21 cellular contexts compared by ENCODE assay signal in the genomic region with DNA sequence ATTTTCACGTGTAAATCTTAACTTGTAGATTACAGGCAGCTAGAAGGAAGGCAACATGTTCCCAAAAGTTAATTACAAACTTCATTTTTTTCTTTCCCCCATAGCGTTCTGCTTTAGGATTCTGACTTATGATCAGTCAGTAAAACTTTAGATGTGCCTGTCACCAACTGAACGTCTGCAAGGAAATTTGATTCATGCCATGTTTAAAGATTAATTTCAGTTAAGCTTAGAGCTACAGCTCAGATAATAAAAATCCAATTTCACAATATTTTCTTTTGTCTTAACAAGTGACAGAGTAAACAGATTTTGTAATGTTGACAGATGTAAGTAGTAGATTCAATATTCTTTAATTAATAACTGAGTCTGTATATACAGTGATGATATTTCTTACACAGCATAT.
DNase-seq lines count a peak whose midpoint lies in the region; ATAC-seq, FAIRE-seq and TF ChIP-seq lines count a peak whose summit lies in the region.
"Had no signal": no experiment of that assay in that cellular context is flagged by ENCODE, and none has a peak within 500 bp of the region (broad histone marks: within the 10 kb centered on the region; RNA-seq: fewer than 3 reads in every experiment).

No MANE protein-coding gene starts in this region.

- 7% methylated on average over 3 of the region's 3 CpGs for WGBS in A549 (ENCODE audit: missing lambda C conversion rate)

- FAIRE-seq in A549 (lab: Jason Lieb, UNC) = no peak

- H3K4me1 ChIP-seq in A549 (peaks cover 21% of the 10 kb centered on the region), mucosa of descending colon (ENCODE audit: low read depth) (no peaks in the 10 kb centered on the region)
- H3K4me1 ChIP-seq: Peyer's patch had no signal

- ATAC-seq in A549 (no peak; a peak in 1 of 6 replicates), mucosa of descending colon (peak; percentile 54), HG03378 (IDR thresholded peaks at IDR 0.05; ENCODE audit: unreplicated experiment) (no peak)
- ATAC-seq: Right ventricle myocardium inferior had no signal

- peak in 1 of 2 experiments; percentile 48; a peak in 2 of 5 replicates for TF ChIP-seq RAD21 in A549 (conservative IDR thresholded peaks at IDR 0.05 in 1 of 2, IDR thresholded peaks at IDR 0.05 in 1 of 2)

- TF ChIP-seq POLR2A in A549 (IDR thresholded peaks at IDR 0.05; ENCODE audit: low read length) = no peak

- TF ChIP-seq CTCF in A549 (IDR thresholded peaks at IDR 0.05) (no peak), epithelial cell of proximal tubule (conservative IDR thresholded peaks at IDR 0.05; ENCODE audit: low read depth, low read length) (no peak), mucosa of descending colon (IDR thresholded peaks at IDR 0.05) (no peak)

- intact Hi-C loops in mucosa of descending colon (cut with DNase I, micrococcal nuclease) = no loop called here

- POLR2A ChIA-PET in A549 (lab: Yijun Ruan, JAX) = interaction anchor here (1.9 kb wide), 1 partner anchor 253 kb away, joined by 7 read pairs; a partner anchor contains a TSS

- CTCF ChIA-PET in A549 (lab: Yijun Ruan, JAX) = interaction anchor here (1.3 kb wide), 1 partner anchor 123 kb away, joined by 5 read pairs; no protein-coding TSS in a partner anchor

- peak overlapping the region; percentile 55 to 74 for H3K27ac ChIP-seq in A549
- H3K27ac ChIP-seq: Peyer's patch had no signal

- peak overlapping the region; percentile 68 for H3K4me2 ChIP-seq in A549

- H3K36me3 ChIP-seq in mucosa of descending colon (ENCODE audit: low read depth) = no peaks in the 10 kb centered on the region
- H3K36me3 ChIP-seq: MG63, Peyer's patch had no signal

- H3K9me3 ChIP-seq in A549 (peaks cover 6% of the 10 kb centered on the region; the same call in 1 of the 3 replicates), mucosa of descending colon (peaks cover 1% of the 10 kb centered on the region)
- H3K9me3 ChIP-seq: Peyer's patch had no signal

- H3K4me3 ChIP-seq in A549 (no peak overlapping the region), epithelial cell of proximal tubule (ENCODE audit: low read depth, low read length) (no peak overlapping the region), mucosa of descending colon (no peak overlapping the region)
- H3K4me3 ChIP-seq: MG63, Peyer's patch had no signal

- TF ChIP-seq EP300 in A549 (IDR thresholded peaks at IDR 0.05) = peak; percentile 35 to 57; a peak in 2 of 5 replicates

- DNase-seq in A549 (ENCODE audit: low read depth in 1 of 2, low spot score in 1 of 2) (peak in 1 of 2 experiments; percentile 13), HT-29 (ENCODE audit: low spot score) (peak; percentile 54), epithelial cell of proximal tubule (ENCODE audit: low read depth) (peak; percentile 68), mucosa of descending colon (no peak), DMS53 treated with DMSO at 0.1 percent for 48 hours (lab: John Stamatoyannopoulos, UW; ENCODE audit: unreplicated experiment) (no peak), dermis blood vessel endothelial cell (no peak)
- no peak for DNase-seq in activated effector memory CD4-positive, alpha-beta T cell treated with anti-CD3 and anti-CD28 coated beads, Interleukin-2, amount 50 U/mL, for 16 hours
- DNase-seq: C1 segment of cervical spinal cord; CD8-positive, alpha-beta memory T cell; DND-41; HFFc6; Kasumi-1; MG63; NCI-H1048; NCI-H146; NCI-H2029 treated with DMSO at 0.1 percent for 48 hours; NCI-H2171 treated with DMSO at 0.1 percent for 48 hours; NCI-H446; Peyer's patch had no signal

TF ChIP-seq in A549, 52 proteins besides CTCF, POLR2A, EP300 and RAD21 (continues in another document):
- TF ChIP-seq JUN (IDR thresholded peaks at IDR 0.05) (no peak), ZFP36 (IDR thresholded peaks at IDR 0.05; ENCODE audit: borderline replicate concordance, partially characterized antibody) (no peak), BHLHE40 (IDR thresholded peaks at IDR 0.05; ENCODE audit: low read depth, low read length) (no peak), HOXB13 (CRISPR knock-in tag; IDR thresholded peaks at IDR 0.05; ENCODE audit: low read depth) (no peak), RNF2 (IDR thresholded peaks at IDR 0.05; ENCODE audit: borderline replicate concordance, low read depth) (no peak), HOXB5 (CRISPR knock-in tag; IDR thresholded peaks at IDR 0.05) (peak; percentile 36; the same call in 1 of the 2 replicates), HDAC2 (IDR thresholded peaks at IDR 0.05) (no peak), CHD2 (IDR thresholded peaks at IDR 0.05; ENCODE audit: low read length, partially characterized antibody) (no peak), JUNB (IDR thresholded peaks at IDR 0.05) (peak; percentile 65), KDM1A (IDR thresholded peaks at IDR 0.05; ENCODE audit: low read depth) (no peak), KDM5A (IDR thresholded peaks at IDR 0.05) (no peak), SMC3 (IDR thresholded peaks at IDR 0.05) (no peak), POLR2AphosphoS2 (conservative IDR thresholded peaks at IDR 0.05; ENCODE audit: low read length) (no peak), ZSCAN20 (CRISPR knock-in tag; IDR thresholded peaks at IDR 0.05) (no peak), RCOR1 (IDR thresholded peaks at IDR 0.05; ENCODE audit: low read depth, low read length) (no peak), TFCP2L1 (CRISPR knock-in tag; IDR thresholded peaks at IDR 0.05) (no peak), NPAS2 (CRISPR knock-in tag; IDR thresholded peaks at IDR 0.05; ENCODE audit: borderline replicate concordance) (no peak), CBX2 (IDR thresholded peaks at IDR 0.05; ENCODE audit: borderline replicate concordance, low read depth) (no peak), CEBPB (IDR thresholded peaks at IDR 0.05) (peak; percentile 64 to 77; a peak in 2 of 4 replicates), ZC3H11A (IDR thresholded peaks at IDR 0.05) (no peak), MAFK (IDR thresholded peaks at IDR 0.05; ENCODE audit: partially characterized antibody) (no peak), ZNF302 (CRISPR knock-in tag; IDR thresholded peaks at IDR 0.05) (no peak), EHMT2 (IDR thresholded peaks at IDR 0.05; ENCODE audit: low read depth) (no peak), CHD4 (IDR thresholded peaks at IDR 0.05; ENCODE audit: borderline replicate concordance) (no peak), CBX8 (IDR thresholded peaks at IDR 0.05) (no peak)
- TF ChIP-seq, protein P1, sequence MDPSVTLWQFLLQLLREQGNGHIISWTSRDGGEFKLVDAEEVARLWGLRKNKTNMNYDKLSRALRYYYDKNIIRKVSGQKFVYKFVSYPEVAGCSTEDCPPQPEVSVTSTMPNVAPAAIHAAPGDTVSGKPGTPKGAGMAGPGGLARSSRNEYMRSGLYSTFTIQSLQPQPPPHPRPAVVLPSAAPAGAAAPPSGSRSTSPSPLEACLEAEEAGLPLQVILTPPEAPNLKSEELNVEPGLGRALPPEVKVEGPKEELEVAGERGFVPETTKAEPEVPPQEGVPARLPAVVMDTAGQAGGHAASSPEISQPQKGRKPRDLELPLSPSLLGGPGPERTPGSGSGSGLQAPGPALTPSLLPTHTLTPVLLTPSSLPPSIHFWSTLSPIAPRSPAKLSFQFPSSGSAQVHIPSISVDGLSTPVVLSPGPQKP (IDR thresholded peaks at IDR 0.05; ENCODE audit: low read depth, low read length) = no peak
- TF ChIP-seq, protein P2, sequence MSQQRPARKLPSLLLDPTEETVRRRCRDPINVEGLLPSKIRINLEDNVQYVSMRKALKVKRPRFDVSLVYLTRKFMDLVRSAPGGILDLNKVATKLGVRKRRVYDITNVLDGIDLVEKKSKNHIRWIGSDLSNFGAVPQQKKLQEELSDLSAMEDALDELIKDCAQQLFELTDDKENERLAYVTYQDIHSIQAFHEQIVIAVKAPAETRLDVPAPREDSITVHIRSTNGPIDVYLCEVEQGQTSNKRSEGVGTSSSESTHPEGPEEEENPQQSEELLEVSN (IDR thresholded peaks at IDR 0.05; ENCODE audit: borderline replicate concordance, low read depth) = no peak
- TF ChIP-seq, protein P3, sequence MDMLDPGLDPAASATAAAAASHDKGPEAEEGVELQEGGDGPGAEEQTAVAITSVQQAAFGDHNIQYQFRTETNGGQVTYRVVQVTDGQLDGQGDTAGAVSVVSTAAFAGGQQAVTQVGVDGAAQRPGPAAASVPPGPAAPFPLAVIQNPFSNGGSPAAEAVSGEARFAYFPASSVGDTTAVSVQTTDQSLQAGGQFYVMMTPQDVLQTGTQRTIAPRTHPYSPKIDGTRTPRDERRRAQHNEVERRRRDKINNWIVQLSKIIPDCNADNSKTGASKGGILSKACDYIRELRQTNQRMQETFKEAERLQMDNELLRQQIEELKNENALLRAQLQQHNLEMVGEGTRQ (IDR thresholded peaks at IDR 0.05) = no peak
- TF ChIP-seq, protein P4, sequence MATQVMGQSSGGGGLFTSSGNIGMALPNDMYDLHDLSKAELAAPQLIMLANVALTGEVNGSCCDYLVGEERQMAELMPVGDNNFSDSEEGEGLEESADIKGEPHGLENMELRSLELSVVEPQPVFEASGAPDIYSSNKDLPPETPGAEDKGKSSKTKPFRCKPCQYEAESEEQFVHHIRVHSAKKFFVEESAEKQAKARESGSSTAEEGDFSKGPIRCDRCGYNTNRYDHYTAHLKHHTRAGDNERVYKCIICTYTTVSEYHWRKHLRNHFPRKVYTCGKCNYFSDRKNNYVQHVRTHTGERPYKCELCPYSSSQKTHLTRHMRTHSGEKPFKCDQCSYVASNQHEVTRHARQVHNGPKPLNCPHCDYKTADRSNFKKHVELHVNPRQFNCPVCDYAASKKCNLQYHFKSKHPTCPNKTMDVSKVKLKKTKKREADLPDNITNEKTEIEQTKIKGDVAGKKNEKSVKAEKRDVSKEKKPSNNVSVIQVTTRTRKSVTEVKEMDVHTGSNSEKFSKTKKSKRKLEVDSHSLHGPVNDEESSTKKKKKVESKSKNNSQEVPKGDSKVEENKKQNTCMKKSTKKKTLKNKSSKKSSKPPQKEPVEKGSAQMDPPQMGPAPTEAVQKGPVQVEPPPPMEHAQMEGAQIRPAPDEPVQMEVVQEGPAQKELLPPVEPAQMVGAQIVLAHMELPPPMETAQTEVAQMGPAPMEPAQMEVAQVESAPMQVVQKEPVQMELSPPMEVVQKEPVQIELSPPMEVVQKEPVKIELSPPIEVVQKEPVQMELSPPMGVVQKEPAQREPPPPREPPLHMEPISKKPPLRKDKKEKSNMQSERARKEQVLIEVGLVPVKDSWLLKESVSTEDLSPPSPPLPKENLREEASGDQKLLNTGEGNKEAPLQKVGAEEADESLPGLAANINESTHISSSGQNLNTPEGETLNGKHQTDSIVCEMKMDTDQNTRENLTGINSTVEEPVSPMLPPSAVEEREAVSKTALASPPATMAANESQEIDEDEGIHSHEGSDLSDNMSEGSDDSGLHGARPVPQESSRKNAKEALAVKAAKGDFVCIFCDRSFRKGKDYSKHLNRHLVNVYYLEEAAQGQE (IDR thresholded peaks at IDR 0.05) = no peak
- TF ChIP-seq, protein P5, sequence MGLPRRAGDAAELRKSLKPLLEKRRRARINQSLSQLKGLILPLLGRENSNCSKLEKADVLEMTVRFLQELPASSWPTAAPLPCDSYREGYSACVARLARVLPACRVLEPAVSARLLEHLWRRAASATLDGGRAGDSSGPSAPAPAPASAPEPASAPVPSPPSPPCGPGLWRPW (IDR thresholded peaks at IDR 0.05) = peak; percentile 46; the same call in 1 of the 2 replicates

Comparison
In these comparisons a context has a peak if more than half of its experiments do, and no peak if none do; other contexts are left out.
1. DNase-seq: peak in HT-29 (single experiment) and epithelial cell of proximal tubule (single experiment); none in mucosa of descending colon (0 of 3), DMS53 treated with DMSO at 0.1 percent for 48 hours (single experiment), dermis blood vessel endothelial cell (single experiment) and activated effector memory CD4-positive, alpha-beta T cell treated with anti-CD3 and anti-CD28 coated beads, Interleukin-2, amount 50 U/mL, for 16 hours (single experiment).